8 cellular contexts compared by ENCODE assay signal in the genomic region with DNA sequence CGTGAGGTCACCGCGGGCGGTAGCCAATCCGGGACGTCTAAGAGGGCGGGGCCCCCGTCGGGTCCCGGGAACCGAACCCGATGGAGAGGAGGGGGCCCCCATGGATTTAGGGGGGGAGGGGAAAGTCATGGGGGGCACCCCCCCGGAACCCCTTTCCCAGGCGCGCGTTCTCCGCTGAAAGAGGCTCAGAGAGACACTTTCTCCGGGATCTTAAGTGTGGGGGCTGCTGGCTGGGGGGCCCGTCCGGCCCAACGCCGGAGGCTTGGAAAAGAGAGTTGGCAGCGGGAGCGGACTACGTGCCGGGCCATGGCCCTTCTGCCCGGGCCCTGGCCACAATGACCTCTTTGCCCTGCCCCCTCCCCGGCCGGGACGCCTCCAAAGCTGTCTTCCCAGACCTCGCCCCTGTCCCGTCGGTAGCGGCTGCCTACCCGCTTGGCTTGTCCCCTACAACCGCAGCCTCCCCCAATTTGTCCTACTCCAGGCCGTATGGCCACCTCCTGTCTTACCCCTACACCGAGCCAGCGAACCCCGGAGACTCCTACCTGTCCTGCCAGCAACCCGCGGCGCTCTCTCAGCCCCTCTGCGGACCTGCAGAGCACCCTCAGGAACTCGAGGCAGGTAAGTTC. TPM values are rescaled to one million over a fixed set of nuclear protein-coding genes. Genes with fewer than 3 reads are reported as not detected.
DNase-seq lines count a peak whose midpoint lies in the region; ATAC-seq and TF ChIP-seq lines count a peak whose summit lies in the region.

A gene with protein sequence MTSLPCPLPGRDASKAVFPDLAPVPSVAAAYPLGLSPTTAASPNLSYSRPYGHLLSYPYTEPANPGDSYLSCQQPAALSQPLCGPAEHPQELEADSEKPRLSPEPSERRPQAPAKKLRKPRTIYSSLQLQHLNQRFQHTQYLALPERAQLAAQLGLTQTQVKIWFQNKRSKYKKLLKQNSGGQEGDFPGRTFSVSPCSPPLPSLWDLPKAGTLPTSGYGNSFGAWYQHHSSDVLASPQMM (plus strand): TSS at position 57 of the 626 bp plus-strand sequence. CDS start 279 bp downstream, at position 336.

- H3K4me3 ChIP-seq in SK-N-SH (ENCODE audit: low read depth in 2 of 2, low read length in 1 of 2) (peak within 1 kb of the TSS; percentile 50), rectal smooth muscle tissue (ENCODE audit: low read length) (peak within 1 kb of the TSS; percentile 75)

- peak; percentile 71 for DNase-seq in activated CD8-positive, alpha-beta memory T cell treated with anti-CD3 and anti-CD28 coated beads for 24 hours
- no peak for DNase-seq in activated CD8-positive, alpha-beta memory T cell treated with anti-CD3 and anti-CD28 coated beads, Interleukin-2, amount 50 U/mL, for 4 hours
- DNase-seq in SK-N-SH (peak; percentile 71), OCI-M1 (lab: John Stamatoyannopoulos, UW) (no peak), medulla oblongata (ENCODE audit: extremely low spot score) (no peak)

- TF ChIP-seq EP300 in SK-N-SH (IDR thresholded peaks at IDR 0.05; ENCODE audit: borderline replicate concordance in 1 of 2, low read depth in 1 of 2, low read length in 1 of 2): no peak

- H3K27ac ChIP-seq in SK-N-SH (ENCODE audit: low read depth in 2 of 2, low read length in 1 of 2) (no peak within 1 kb of the TSS), rectal smooth muscle tissue (ENCODE audit: low read depth, low read length) (no peak within 1 kb of the TSS)

- H3K79me2 ChIP-seq in SK-N-SH (ENCODE audit: insufficient read depth): no peaks in the 10 kb centered on the region

- H3K9me3 ChIP-seq in SK-N-SH: no peaks in the 10 kb centered on the region

- H3K4me1 ChIP-seq in SK-N-SH (ENCODE audit: control insufficient read depth in 1 of 2, insufficient read depth in 2 of 2, low read depth in 1 of 2, low read length in 1 of 2) (peaks cover 0 to 13% of the 10 kb centered on the region in 2 experiments; a peak in 1 of 4 replicates), rectal smooth muscle tissue (ENCODE audit: control insufficient read depth, insufficient read depth, low read length) (peaks cover 3% of the 10 kb centered on the region)

- no peak within 1 kb of the TSS for H3K9ac ChIP-seq in SK-N-SH
- H3K9ac ChIP-seq in rectal smooth muscle tissue (ENCODE audit: low read length): no peak within 1 kb of the TSS

- no peaks in the 10 kb centered on the region for H3K9me2 ChIP-seq in SK-N-SH

- no peaks in the 10 kb centered on the region for H3F3A ChIP-seq in SK-N-SH (replicated peaks; ENCODE audit: insufficient read depth)

- ATAC-seq in esophagus mucosa (peak; percentile 6), HG03565 (IDR thresholded peaks at IDR 0.05; ENCODE audit: unreplicated experiment) (no peak)

- no peak for TF ChIP-seq RAD21 in SK-N-SH (IDR thresholded peaks at IDR 0.05; ENCODE audit: low read length)

- CTCF ChIA-PET in SK-N-SH (lab: Yijun Ruan, JAX): interaction anchor here (0.9 to 55.0 kb wide), 5 partner anchors 10 to 108 kb away, joined by 3 to 1225 read pairs (median 43); a partner anchor contains a TSS

- no peaks in the 10 kb centered on the region; the same call in 1 of the 2 replicates for H4K20me1 ChIP-seq in SK-N-SH (ENCODE audit: insufficient read depth)

- no peak for TF ChIP-seq CTCF in SK-N-SH (IDR thresholded peaks at IDR 0.05)

- 10% methylated on average over 33 of the region's 45 CpGs for WGBS in SK-N-SH (ENCODE audit: low lambda C conversion rate)

- POLR2A ChIA-PET in SK-N-SH (lab: Yijun Ruan, JAX): no interaction called here

- H3K4me2 ChIP-seq in SK-N-SH: peak within 1 kb of the TSS; percentile 73

- no peaks in the 10 kb centered on the region for H3K36me3 ChIP-seq in SK-N-SH (replicated peaks in 1 of 2; ENCODE audit: control insufficient read depth in 1 of 2, insufficient read depth in 2 of 2, low read length in 1 of 2)
- no peaks in the 10 kb centered on the region for H3K36me3 ChIP-seq in rectal smooth muscle tissue (ENCODE audit: control insufficient read depth, insufficient read depth, low read length)

- peaks cover 100% of the 10 kb centered on the region for H3K27me3 ChIP-seq in SK-N-SH (ENCODE audit: insufficient read depth)
- peaks cover 70% of the 10 kb centered on the region for H3K27me3 ChIP-seq in rectal smooth muscle tissue (ENCODE audit: control insufficient read depth, insufficient read depth, low read length)

- H2AFZ ChIP-seq in SK-N-SH (ENCODE audit: low read depth): peak within 1 kb of the TSS; percentile 64; the same call in 1 of the 2 replicates

TF ChIP-seq in SK-N-SH, 30 proteins besides CTCF, POLR2A, EP300 and RAD21:
- no peak for TF ChIP-seq MEF2A (IDR thresholded peaks at IDR 0.05; ENCODE audit: borderline replicate concordance, low read depth)

RNA-seq across cellular contexts. Expression of the gene that starts here (rescaled TPM):
- polyA plus RNA-seq in SK-N-SH (2012; rRNA removed): 0.03 and 0.10 TPM in 2 replicates
- polyA plus RNA-seq in SK-N-SH (2012; cell fraction: cytosol; rRNA removed): not detected in 2 replicates
- 0.11 and 0.14 TPM in 2 replicates for polyA plus RNA-seq in SK-N-SH (2012; cell fraction: nucleus; rRNA removed)
- 0.52 TPM for total RNA-seq in esophagus mucosa

Comparison
In these comparisons a context has a peak if more than half of its experiments do, and no peak if none do; other contexts are left out.
1. Peak in DNase-seq, H3K4me3 ChIP-seq and H3K4me2 ChIP-seq in SK-N-SH; RNA of the gene not detected or under 1 TPM.
2. Peak in ATAC-seq in esophagus mucosa; RNA of the gene not detected or under 1 TPM.